Comparison of ENCODE assay signal across 1 cellular context in the genomic region with DNA sequence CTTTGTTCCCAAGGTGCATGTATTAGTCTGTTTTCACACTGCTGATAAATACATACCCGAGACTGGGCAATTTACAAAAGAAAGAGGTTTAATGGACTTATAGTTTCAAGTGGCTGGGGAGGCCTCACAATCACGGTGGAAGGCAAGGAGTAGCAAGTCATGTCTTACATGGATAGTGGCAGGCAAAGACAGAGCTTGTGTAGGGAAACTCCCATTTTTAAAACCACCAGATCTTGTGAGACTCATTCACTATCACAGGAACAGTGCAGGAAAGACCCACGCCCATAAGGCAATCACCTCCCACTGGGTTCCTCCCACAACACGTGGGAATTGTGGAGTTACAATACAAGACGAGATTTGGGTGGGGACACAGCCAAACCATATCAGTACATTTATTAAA.
TF ChIP-seq lines count a peak whose summit lies in the region.

No MANE protein-coding gene starts in this region.

TF ChIP-seq in K562, 482 proteins besides CTCF, POLR2A, EP300 and RAD21:
- no peak for TF ChIP-seq USF2 (CRISPR knock-in tag; IDR thresholded peaks at IDR 0.05)
- peak; percentile 93 for TF ChIP-seq ZNF431 (CRISPR knock-in tag; IDR thresholded peaks at IDR 0.05)
